In the genomic region with DNA sequence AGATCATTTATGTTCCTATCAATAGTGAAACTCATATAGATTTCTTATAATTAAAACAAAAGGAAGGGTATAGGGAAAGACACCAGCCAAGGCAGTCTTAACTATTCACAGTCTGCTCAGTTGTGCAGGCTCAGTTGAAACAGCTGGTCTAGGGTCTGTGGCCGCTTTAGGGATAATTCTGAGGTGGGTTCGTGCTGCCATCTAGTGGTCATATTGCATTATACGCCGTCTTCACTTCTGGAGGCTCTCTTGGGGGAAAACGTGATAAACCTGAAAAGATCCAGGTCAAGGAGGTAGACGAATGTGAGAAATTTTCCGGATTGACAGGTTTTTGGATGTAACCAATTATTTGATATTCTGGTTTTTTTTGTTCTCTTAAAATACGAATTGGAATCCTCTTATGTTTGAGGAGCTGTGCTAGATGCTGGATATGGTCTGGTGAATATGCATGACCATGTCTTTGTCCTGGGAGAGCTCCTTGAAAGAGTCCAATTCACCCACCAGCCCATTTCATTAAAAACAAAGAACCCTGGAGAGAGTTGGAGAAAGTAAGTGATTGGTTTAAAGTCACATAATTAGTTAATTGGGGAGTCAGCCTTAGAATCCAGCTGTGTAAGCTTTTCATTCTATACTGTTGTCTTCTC, we compare ENCODE assay signal across 8 cellular contexts.
A peak's percentile ranks its signal among the peaks of the same experiment; 100 is the strongest.
DNase-seq lines count a peak whose midpoint lies in the region; ATAC-seq and TF ChIP-seq lines count a peak whose summit lies in the region.

No MANE protein-coding gene starts in this region.

- intact Hi-C loops in CD14-positive monocyte (cut with micrococcal nuclease): loop anchor here (5.0 to 10.0 kb wide), 2 partner anchors 492 to 494 kb away; partner anchors contain the start of gene PLCL1 (in 2 of the 2)

- ATAC-seq in HG03196 (IDR thresholded peaks at IDR 0.05; ENCODE audit: unreplicated experiment): peak; percentile 81

- peak; percentile 86 for TF ChIP-seq CTCF in CD14-positive monocyte (IDR thresholded peaks at IDR 0.05)

- peaks cover 6% of the 10 kb centered on the region for H3K4me1 Mint-ChIP-seq in CD14-positive monocyte

- H3K9me3 Mint-ChIP-seq in CD14-positive monocyte: no peaks in the 10 kb centered on the region

- H3K36me3 Mint-ChIP-seq in CD14-positive monocyte: no peaks in the 10 kb centered on the region

- peaks cover 4 to 13% (median 9%) of the 10 kb centered on the region in 3 donors for H3K27me3 Mint-ChIP-seq in CD14-positive monocyte (ENCODE audit: low read depth in 3 of 3)

- H3K27ac Mint-ChIP-seq in CD14-positive monocyte: no peak overlapping the region

- no peak for DNase-seq in CD14-positive monocyte (ENCODE audit: low spot score)
- DNase-seq in GM19238 (ENCODE audit: insufficient read length, low spot score): peak; percentile 21
- DNase-seq in NCI-H460 (ENCODE audit: extremely low read depth, low read depth): peak; percentile 54
- peak; percentile 14 to 62 for DNase-seq in activated CD4-positive, alpha-beta T cell treated with anti-CD3 and anti-CD28 coated beads, Interleukin-2, amount 50 U/mL, for 24 hours (ENCODE audit: low read depth in 1 of 2, low spot score in 1 of 2)
- peak; percentile 47 for DNase-seq in effector CD4-positive, alpha-beta T cell
- DNase-seq in lung microvascular endothelial cell (ENCODE audit: low read depth in 2 of 2): peak; percentile 54 to 65
- DNase-seq in stimulated activated CD8-positive, alpha-beta memory T cell treated with anti-CD3 and anti-CD28 coated beads, Interleukin-4, amount 100 ng/mL, for 24 hours (ENCODE audit: low read depth): peak; percentile 23

- no peak overlapping the region for H3K4me3 Mint-ChIP-seq in CD14-positive monocyte
